ENCODE assay signal across 21 cellular contexts in the genomic region with DNA sequence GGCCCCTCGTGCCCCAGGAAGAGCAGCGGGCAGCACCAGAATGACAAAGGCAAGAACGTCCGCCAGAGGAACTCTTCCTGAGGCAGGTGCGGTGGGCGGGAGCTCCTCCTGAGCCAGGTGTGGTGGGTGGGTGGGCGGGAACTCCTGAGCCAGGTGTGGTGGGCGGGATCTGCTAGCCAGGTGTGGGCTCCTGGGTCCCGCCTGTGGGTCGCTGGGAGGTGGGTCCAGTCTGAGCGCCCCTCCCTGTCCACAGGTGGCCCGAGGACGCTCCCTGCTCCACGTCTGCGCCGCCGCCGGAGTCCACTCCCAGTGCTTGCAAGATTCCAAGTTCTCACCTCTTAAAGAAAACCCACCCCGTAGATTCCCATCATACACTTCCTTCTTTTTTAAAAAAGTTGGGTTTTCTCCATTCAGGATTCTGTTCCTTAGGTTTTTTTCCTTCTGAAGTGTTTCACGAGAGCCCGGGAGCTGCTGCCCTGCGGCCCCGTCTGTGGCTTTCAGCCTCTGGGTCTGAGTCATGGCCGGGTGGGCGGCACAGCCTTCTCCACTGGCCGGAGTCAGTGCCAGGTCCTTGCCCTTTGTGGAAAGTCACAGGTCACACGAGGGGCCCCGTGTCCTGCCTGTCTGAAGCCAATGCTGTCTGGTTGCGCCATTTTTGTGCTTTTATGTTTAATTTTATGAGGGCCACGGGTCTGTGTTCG. TPM values are rescaled to one million over a fixed set of nuclear protein-coding genes. Genes with fewer than 3 reads are reported as not detected.
DNase-seq lines count a peak whose midpoint lies in the region; ATAC-seq and TF ChIP-seq lines count a peak whose summit lies in the region.
"Had no signal": no experiment of that assay in that cellular context is flagged by ENCODE, and none has a peak within 500 bp of the region (broad histone marks: within the 10 kb centered on the region; RNA-seq: fewer than 3 reads in every experiment).

No MANE protein-coding gene starts in this region.

- peak in 2 of 4 donors; percentile 5 to 33 for ATAC-seq in right lobe of liver
- no peak for ATAC-seq in HG02610 (IDR thresholded peaks at IDR 0.05; ENCODE audit: unreplicated experiment)
- no peak for ATAC-seq in GM21447 (IDR thresholded peaks at IDR 0.05; ENCODE audit: unreplicated experiment)
- ATAC-seq: lower lobe of right lung had no signal

- no peaks in the 10 kb centered on the region for H3K4me1 ChIP-seq in right lobe of liver
- H3K4me1 ChIP-seq: colonic mucosa, HAP-1 had no signal

- no peak overlapping the region for H3K4me3 ChIP-seq in astrocyte of the spinal cord (ENCODE audit: low read depth, low read length)
- H3K4me3 ChIP-seq in right lobe of liver: no peak overlapping the region
- H3K4me3 ChIP-seq: colonic mucosa, HAP-1, lower lobe of right lung, ovary had no signal

- 40% methylated on average over 13 of the region's 31 CpGs for WGBS in right lobe of liver (ENCODE audit: insufficient coverage, low coverage, low lambda C conversion rate, missing lambda C conversion rate)

- intact Hi-C loops in right lobe of liver (cut with DNase I): no loop called here

- in situ Hi-C loops in astrocyte of the spinal cord (cut with HindIII; ENCODE audit: low sequenced_read_pairs): no loop called here

- H3K27ac ChIP-seq in right lobe of liver: no peak overlapping the region
- H3K27ac ChIP-seq: colonic mucosa, lower lobe of right lung, ovary had no signal

- no peaks in the 10 kb centered on the region for H3K27me3 ChIP-seq in right lobe of liver
- H3K27me3 ChIP-seq: colonic mucosa, ovary had no signal

- H3K9me3 ChIP-seq in right lobe of liver: no peaks in the 10 kb centered on the region
- H3K9me3 ChIP-seq: colonic mucosa, HAP-1, lower lobe of right lung, ovary had no signal

- no peak for TF ChIP-seq POLR2A in right lobe of liver (IDR thresholded peaks at IDR 0.05)

- peaks cover 0 to 27% (median 10%) of the 10 kb centered on the region in 4 donors for H3K36me3 ChIP-seq in right lobe of liver
- H3K36me3 ChIP-seq: ovary had no signal

- DNase-seq in COLO668 (lab: John Stamatoyannopoulos, UW; ENCODE audit: unreplicated experiment) (peak; percentile 36), LHCN-M2 (ENCODE audit: low read depth) (peak; percentile 54), astrocyte of the spinal cord (ENCODE audit: low read depth, low spot score) (peak; percentile 32), right lobe of liver (peak in 2 of 3 donors; percentile 45 to 47), DMS79 (lab: John Stamatoyannopoulos, UW) (no peak), LoVo (ENCODE audit: low spot score) (no peak)
- DNase-seq: activated CD4-positive, alpha-beta T cell treated with anti-CD3 and anti-CD28 coated beads for 48 hours; activated CD8-positive, alpha-beta memory T cell treated with anti-CD3 and anti-CD28 coated beads, Interleukin-2, amount 50 U/mL, for 48 hours; activated gamma-delta T cell treated with Interleukin-2 at 50 U/mL for 16 hours; colonic mucosa; DMS 273 treated with DMSO at 0.1 percent for 48 hours; lower lobe of right lung; NCI-H2029 treated with DMSO at 0.1 percent for 48 hours; NCI-H524 treated with DMSO at 0.1 percent for 48 hours; ovary had no signal

- TF ChIP-seq CTCF in astrocyte of the spinal cord (IDR thresholded peaks at IDR 0.05; ENCODE audit: low read depth, low read length): no peak
- TF ChIP-seq CTCF in right lobe of liver (IDR thresholded peaks at IDR 0.05): no peak

RNA-seq across cellular contexts. Expression of a gene that starts 7.0 kb away (rescaled TPM):
- total RNA-seq in LHCN-M2 (2014; rRNA removed) (1.4 and 1.9 TPM in 2 replicates), right lobe of liver (under 1 TPM in 5 of 6 experiments, not detected in 1; 0.05 to 0.27 (median 0.09) TPM)
- 8.6 TPM for polyA plus RNA-seq in LHCN-M2 (2012)
- total RNA-seq: skeletal muscle tissue had no signal

RNA-seq across cellular contexts. Expression of a gene that starts 10.3 kb away (rescaled TPM):
- total RNA-seq in LHCN-M2 (2014; rRNA removed) (746 and 758 TPM in 2 replicates), right lobe of liver (100 to 1,000 TPM in 4 of 6 experiments, 10 to 100 TPM in 2; 88.6 to 369 (median 124) TPM)
- 535 TPM for polyA plus RNA-seq in LHCN-M2 (2012)

RNA-seq across cellular contexts. Expression of a gene that starts 38.8 kb away (rescaled TPM):
- 1.7 TPM in 1 of 2 replicates, not detected in the other for total RNA-seq in LHCN-M2 (2014; rRNA removed)
- polyA plus RNA-seq in LHCN-M2 (2012): 0.15 TPM
- total RNA-seq in right lobe of liver: under 1 TPM in 3 of 6 experiments, not detected in 3; 0.59 to 0.95 (median 0.74) TPM
- total RNA-seq: glomerular endothelial cell, skeletal muscle tissue had no signal
- polyA plus RNA-seq: BJ had no signal

RNA-seq across cellular contexts. Expression of a gene that starts 50.7 kb away (rescaled TPM):
- 42.4 and 44.4 TPM in 2 replicates for total RNA-seq in LHCN-M2 (2014; rRNA removed)
- polyA plus RNA-seq in LHCN-M2 (2012): 43.3 TPM
- total RNA-seq in right lobe of liver: 10 to 100 TPM; 25.9 to 42.9 (median 33.3) TPM

RNA-seq across cellular contexts. Expression of a gene that starts 51.1 kb away (rescaled TPM):
- 64.6 and 69.6 TPM in 2 replicates for total RNA-seq in LHCN-M2 (2014; rRNA removed)
- 71.4 TPM for polyA plus RNA-seq in LHCN-M2 (2012)
- total RNA-seq in right lobe of liver: 10 to 100 TPM; 44.8 to 81.8 (median 49.5) TPM

Comparison
In these comparisons a context has a peak if more than half of its experiments do, and no peak if none do; other contexts are left out.
1. DNase-seq: peak in COLO668 (single experiment), LHCN-M2 (single experiment), astrocyte of the spinal cord (single experiment) and right lobe of liver (2 of 3); none in DMS79 (single experiment) and LoVo (single experiment).